1 cellular context compared by ENCODE assay signal in the genomic region with DNA sequence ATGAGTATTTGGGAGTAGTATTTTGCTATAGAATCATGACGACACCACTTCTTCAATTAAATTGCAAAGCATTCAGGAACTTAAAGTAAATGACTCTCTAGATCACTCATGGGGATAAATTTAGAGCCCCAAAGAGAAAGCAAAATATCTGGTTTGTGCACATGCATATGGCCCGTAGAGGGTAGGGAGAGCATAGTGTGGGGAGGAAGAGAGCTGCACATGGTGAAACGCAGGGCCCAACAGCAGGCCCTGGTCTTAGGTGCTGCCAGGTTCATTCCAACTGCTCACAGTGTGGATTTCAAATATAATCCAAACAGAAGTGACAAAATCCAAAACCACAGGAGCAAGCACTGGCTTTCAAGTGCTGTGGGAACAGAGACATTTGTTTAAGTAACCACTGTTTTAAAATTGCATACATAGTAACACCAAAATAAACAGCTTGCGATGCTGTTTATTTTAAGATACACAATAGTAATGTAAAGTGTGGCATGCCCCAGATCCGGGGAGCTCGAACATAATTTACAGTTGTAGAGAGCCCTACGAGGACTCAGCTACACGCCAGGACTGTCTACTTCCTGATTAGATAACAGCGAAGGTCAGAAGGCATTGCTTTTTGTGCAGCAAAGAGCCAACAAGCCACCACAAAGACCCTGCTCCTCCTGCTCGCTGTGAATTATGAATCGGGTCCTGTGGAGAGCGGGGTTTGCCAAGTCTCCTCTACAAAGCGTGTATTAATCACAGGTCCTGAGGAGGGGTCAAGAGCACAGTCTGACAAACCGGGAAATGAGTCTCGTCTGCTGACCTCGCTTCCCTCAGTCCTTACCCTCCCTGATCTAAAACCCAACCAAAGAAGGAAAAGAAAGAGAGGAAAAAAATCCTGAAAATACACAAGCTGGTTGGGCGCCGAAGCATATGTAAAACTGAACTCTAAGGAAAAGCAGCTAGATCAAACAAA.
TF ChIP-seq lines count a peak whose summit lies in the region.

No MANE protein-coding gene starts in this region.

TF ChIP-seq in HepG2, 621 proteins besides CTCF, POLR2A, EP300 and RAD21 (continued from another document and continues in another):
- TF ChIP-seq CHD4 (IDR thresholded peaks at IDR 0.05; ENCODE audit: borderline replicate concordance, low read length) (no peak), ATRX (CRISPR knock-in tag; IDR thresholded peaks at IDR 0.05; ENCODE audit: borderline replicate concordance) (no peak), XRCC5 (optimal IDR thresholded peaks at IDR 0.05; ENCODE audit: low read length) (peak; percentile 71), SAFB2 (CRISPR knock-in tag; IDR thresholded peaks at IDR 0.05; ENCODE audit: borderline replicate concordance, low read depth) (no peak), ZNF660 (CRISPR knock-in tag; IDR thresholded peaks at IDR 0.05; ENCODE audit: borderline replicate concordance, low read depth) (no peak), EHMT2 (IDR thresholded peaks at IDR 0.05; ENCODE audit: borderline replicate concordance, low read depth, low read length) (no peak; the same call in 1 of the 2 replicates), CBX1 (IDR thresholded peaks at IDR 0.05; ENCODE audit: low read depth) (no peak), RELA (CRISPR knock-in tag; IDR thresholded peaks at IDR 0.05) (no peak), ARID4A (CRISPR knock-in tag; IDR thresholded peaks at IDR 0.05; ENCODE audit: borderline replicate concordance) (peak; percentile 25; the same call in 1 of the 2 replicates), MBD4 (IDR thresholded peaks at IDR 0.05; ENCODE audit: borderline replicate concordance, low read length) (no peak), ZNF562 (CRISPR knock-in tag; IDR thresholded peaks at IDR 0.05; ENCODE audit: borderline replicate concordance) (no peak), STAG1 (CRISPR knock-in tag; IDR thresholded peaks at IDR 0.05) (no peak), KLF13 (CRISPR knock-in tag; IDR thresholded peaks at IDR 0.05) (no peak), ZNF343 (CRISPR knock-in tag; IDR thresholded peaks at IDR 0.05) (no peak), ZNF616 (CRISPR knock-in tag; IDR thresholded peaks at IDR 0.05; ENCODE audit: low read depth) (no peak), HNRNPH1 (optimal IDR thresholded peaks at IDR 0.05; ENCODE audit: low read depth, low read length) (no peak), ZNF574 (CRISPR knock-in tag; IDR thresholded peaks at IDR 0.05) (no peak), SSRP1 (CRISPR knock-in tag; IDR thresholded peaks at IDR 0.05) (no peak), CEBPZ (IDR thresholded peaks at IDR 0.05; ENCODE audit: low read length) (no peak), ZZZ3 (CRISPR knock-in tag; IDR thresholded peaks at IDR 0.05; ENCODE audit: borderline replicate concordance) (no peak), ASH2L (IDR thresholded peaks at IDR 0.05; ENCODE audit: insufficient read length, low read depth, low read length) (peak; percentile 67), FOXM1 (CRISPR knock-in tag; IDR thresholded peaks at IDR 0.05) (no peak), SRSF1 (optimal IDR thresholded peaks at IDR 0.05; ENCODE audit: low read depth, low read length) (no peak), ATM (IDR thresholded peaks at IDR 0.05; ENCODE audit: borderline replicate concordance) (no peak), ZNF337 (CRISPR knock-in tag; IDR thresholded peaks at IDR 0.05; ENCODE audit: borderline replicate concordance, low read depth) (no peak), YEATS2 (CRISPR knock-in tag; IDR thresholded peaks at IDR 0.05; ENCODE audit: borderline replicate concordance) (no peak), ZFP90 (CRISPR knock-in tag; IDR thresholded peaks at IDR 0.05; ENCODE audit: borderline replicate concordance) (no peak), HOXD1 (CRISPR knock-in tag; IDR thresholded peaks at IDR 0.05) (no peak), ZNF225 (CRISPR knock-in tag; IDR thresholded peaks at IDR 0.05) (no peak), HOXA3 (CRISPR knock-in tag; IDR thresholded peaks at IDR 0.05) (peak; percentile 35; the same call in 1 of the 2 replicates), ZNF557 (CRISPR knock-in tag; IDR thresholded peaks at IDR 0.05) (no peak), ARNTL (CRISPR knock-in tag; IDR thresholded peaks at IDR 0.05) (no peak), ZNF30 (CRISPR knock-in tag; IDR thresholded peaks at IDR 0.05) (no peak)
- TF ChIP-seq, protein P1, sequence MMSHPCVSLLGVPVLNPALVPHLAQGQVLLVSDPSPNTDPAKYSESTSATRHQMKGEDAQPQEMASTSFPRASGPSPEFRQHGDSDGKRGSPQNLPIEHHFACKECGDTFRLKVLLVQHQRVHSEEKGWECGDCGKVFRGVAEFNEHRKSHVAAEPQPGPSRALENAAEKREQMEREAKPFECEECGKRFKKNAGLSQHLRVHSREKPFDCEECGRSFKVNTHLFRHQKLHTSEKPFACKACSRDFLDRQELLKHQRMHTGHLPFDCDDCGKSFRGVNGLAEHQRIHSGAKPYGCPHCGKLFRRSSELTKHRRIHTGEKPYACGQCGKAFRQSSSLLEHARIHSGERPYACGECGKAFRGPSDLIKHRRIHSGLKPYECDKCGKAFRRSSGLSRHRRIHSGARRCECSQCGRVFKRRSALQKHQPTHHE (CRISPR knock-in tag; IDR thresholded peaks at IDR 0.05; ENCODE audit: borderline replicate concordance): no peak
- TF ChIP-seq, protein P2, sequence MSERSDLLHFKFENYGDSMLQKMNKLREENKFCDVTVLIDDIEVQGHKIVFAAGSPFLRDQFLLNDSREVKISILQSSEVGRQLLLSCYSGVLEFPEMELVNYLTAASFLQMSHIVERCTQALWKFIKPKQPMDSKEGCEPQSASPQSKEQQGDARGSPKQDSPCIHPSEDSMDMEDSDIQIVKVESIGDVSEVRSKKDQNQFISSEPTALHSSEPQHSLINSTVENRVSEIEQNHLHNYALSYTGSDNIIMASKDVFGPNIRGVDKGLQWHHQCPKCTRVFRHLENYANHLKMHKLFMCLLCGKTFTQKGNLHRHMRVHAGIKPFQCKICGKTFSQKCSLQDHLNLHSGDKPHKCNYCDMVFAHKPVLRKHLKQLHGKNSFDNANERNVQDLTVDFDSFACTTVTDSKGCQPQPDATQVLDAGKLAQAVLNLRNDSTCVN (CRISPR knock-in tag; IDR thresholded peaks at IDR 0.05; ENCODE audit: borderline replicate concordance): no peak
- TF ChIP-seq, protein P3, sequence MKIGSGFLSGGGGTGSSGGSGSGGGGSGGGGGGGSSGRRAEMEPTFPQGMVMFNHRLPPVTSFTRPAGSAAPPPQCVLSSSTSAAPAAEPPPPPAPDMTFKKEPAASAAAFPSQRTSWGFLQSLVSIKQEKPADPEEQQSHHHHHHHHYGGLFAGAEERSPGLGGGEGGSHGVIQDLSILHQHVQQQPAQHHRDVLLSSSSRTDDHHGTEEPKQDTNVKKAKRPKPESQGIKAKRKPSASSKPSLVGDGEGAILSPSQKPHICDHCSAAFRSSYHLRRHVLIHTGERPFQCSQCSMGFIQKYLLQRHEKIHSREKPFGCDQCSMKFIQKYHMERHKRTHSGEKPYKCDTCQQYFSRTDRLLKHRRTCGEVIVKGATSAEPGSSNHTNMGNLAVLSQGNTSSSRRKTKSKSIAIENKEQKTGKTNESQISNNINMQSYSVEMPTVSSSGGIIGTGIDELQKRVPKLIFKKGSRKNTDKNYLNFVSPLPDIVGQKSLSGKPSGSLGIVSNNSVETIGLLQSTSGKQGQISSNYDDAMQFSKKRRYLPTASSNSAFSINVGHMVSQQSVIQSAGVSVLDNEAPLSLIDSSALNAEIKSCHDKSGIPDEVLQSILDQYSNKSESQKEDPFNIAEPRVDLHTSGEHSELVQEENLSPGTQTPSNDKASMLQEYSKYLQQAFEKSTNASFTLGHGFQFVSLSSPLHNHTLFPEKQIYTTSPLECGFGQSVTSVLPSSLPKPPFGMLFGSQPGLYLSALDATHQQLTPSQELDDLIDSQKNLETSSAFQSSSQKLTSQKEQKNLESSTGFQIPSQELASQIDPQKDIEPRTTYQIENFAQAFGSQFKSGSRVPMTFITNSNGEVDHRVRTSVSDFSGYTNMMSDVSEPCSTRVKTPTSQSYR (CRISPR knock-in tag; IDR thresholded peaks at IDR 0.05; ENCODE audit: borderline replicate concordance): no peak
- TF ChIP-seq, protein P4, sequence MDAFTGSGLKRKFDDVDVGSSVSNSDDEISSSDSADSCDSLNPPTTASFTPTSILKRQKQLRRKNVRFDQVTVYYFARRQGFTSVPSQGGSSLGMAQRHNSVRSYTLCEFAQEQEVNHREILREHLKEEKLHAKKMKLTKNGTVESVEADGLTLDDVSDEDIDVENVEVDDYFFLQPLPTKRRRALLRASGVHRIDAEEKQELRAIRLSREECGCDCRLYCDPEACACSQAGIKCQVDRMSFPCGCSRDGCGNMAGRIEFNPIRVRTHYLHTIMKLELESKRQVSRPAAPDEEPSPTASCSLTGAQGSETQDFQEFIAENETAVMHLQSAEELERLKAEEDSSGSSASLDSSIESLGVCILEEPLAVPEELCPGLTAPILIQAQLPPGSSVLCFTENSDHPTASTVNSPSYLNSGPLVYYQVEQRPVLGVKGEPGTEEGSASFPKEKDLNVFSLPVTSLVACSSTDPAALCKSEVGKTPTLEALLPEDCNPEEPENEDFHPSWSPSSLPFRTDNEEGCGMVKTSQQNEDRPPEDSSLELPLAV (CRISPR knock-in tag; conservative IDR thresholded peaks at IDR 0.05; ENCODE audit: low read depth): no peak
- TF ChIP-seq, protein P5, sequence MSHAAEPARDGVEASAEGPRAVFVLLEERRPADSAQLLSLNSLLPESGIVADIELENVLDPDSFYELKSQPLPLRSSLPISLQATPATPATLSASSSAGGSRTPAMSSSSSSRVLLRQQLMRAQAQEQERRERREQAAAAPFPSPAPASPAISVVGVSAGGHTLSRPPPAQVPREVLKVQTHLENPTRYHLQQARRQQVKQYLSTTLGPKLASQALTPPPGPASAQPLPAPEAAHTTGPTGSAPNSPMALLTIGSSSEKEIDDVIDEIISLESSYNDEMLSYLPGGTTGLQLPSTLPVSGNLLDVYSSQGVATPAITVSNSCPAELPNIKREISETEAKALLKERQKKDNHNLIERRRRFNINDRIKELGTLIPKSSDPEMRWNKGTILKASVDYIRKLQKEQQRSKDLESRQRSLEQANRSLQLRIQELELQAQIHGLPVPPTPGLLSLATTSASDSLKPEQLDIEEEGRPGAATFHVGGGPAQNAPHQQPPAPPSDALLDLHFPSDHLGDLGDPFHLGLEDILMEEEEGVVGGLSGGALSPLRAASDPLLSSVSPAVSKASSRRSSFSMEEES (CRISPR knock-in tag; IDR thresholded peaks at IDR 0.05): no peak
